10 cellular contexts compared by ENCODE assay signal in genomic region chr12:90090929-90091651, GRCh38.
A peak's percentile ranks its signal among the peaks of the same experiment; 100 is the strongest.
DNase-seq lines count a peak whose midpoint lies in the region; ATAC-seq and TF ChIP-seq lines count a peak whose summit lies in the region.
"Had no signal": no experiment of that assay in that cellular context is flagged by ENCODE, and none has a peak within 500 bp of the region (broad histone marks: within the 10 kb centered on the region; RNA-seq: fewer than 3 reads in every experiment).

No MANE protein-coding gene starts in this region.

- H3K9me3 ChIP-seq in Panc1 (ENCODE audit: control insufficient read depth, insufficient read depth, low read depth, low read length) (no peaks in the 10 kb centered on the region), smooth muscle cell (replicated peaks; ENCODE audit: low read depth) (no peaks in the 10 kb centered on the region), thyroid gland (no peaks in the 10 kb centered on the region)

- peak overlapping the region; percentile 37 for H3K9ac ChIP-seq in smooth muscle cell (ENCODE audit: low read depth)

- peak overlapping the region; percentile 77 for H3K4me2 ChIP-seq in smooth muscle cell

- H3K27ac ChIP-seq in Panc1 (ENCODE audit: low read length): no peak overlapping the region
- peak overlapping the region; percentile 83 for H3K27ac ChIP-seq in smooth muscle cell (ENCODE audit: low read depth)
- H3K27ac ChIP-seq in thyroid gland: no peak overlapping the region
- H3K27ac ChIP-seq: C4-2B, VCaP had no signal

- TF ChIP-seq POLR2A in thyroid gland (IDR thresholded peaks at IDR 0.05): no peak

- no peaks in the 10 kb centered on the region for H4K20me1 ChIP-seq in smooth muscle cell (ENCODE audit: low read depth)

- H3K4me3 ChIP-seq in Panc1 (ENCODE audit: low read depth in 2 of 2, low read length in 2 of 2): no peak overlapping the region
- H3K4me3 ChIP-seq in fibroblast of the aortic adventitia (ENCODE audit: low read depth, low read length): no peak overlapping the region
- no peak overlapping the region for H3K4me3 ChIP-seq in smooth muscle cell
- no peak overlapping the region for H3K4me3 ChIP-seq in thyroid gland (replicated peaks in 1 of 3)

- H2AFZ ChIP-seq in smooth muscle cell (ENCODE audit: low read depth): no peak overlapping the region

- WGBS in smooth muscle cell (ENCODE audit: low lambda C conversion rate): 0% methylated on average over 3 of the region's 3 CpGs
- 62 to 68% methylated on average over 3 of the region's 3 CpGs for WGBS in thyroid gland, 2 donors

- H3K4me1 ChIP-seq in Panc1 (ENCODE audit: control insufficient read depth, insufficient read depth, low read length) (no peaks in the 10 kb centered on the region), smooth muscle cell (ENCODE audit: low read depth) (peaks cover 27% of the 10 kb centered on the region), thyroid gland (no peaks in the 10 kb centered on the region)

- peak; percentile 30 for DNase-seq in NOMO-1 treated with DMSO at 0.1 percent for 48 hours (lab: John Stamatoyannopoulos, UW; ENCODE audit: unreplicated experiment)
- DNase-seq in NOMO-1 treated with dmso at 0.1 percent for 144 hours (lab: John Stamatoyannopoulos, UW; ENCODE audit: unreplicated experiment): no peak
- DNase-seq in Panc1 (ENCODE audit: low read depth, low spot score): peak; percentile 71
- DNase-seq in fibroblast of the aortic adventitia (ENCODE audit: low read depth): peak; percentile 97
- DNase-seq in smooth muscle cell (lab: John Stamatoyannopoulos, UW; ENCODE audit: unreplicated experiment): no peak
- no peak for DNase-seq in thyroid gland
- DNase-seq in OCI-M2 (lab: John Stamatoyannopoulos, UW; ENCODE audit: unreplicated experiment): no peak
- no peak for DNase-seq in DMS79 (lab: John Stamatoyannopoulos, UW)

- CTCF ChIA-PET in Panc1 (lab: Charles Lee): interaction anchor here (1.0 kb wide), 1 partner anchor 12 kb away, joined by 3 read pairs; no protein-coding TSS in a partner anchor

- no peaks in the 10 kb centered on the region for H3K27me3 ChIP-seq in Panc1 (ENCODE audit: control insufficient read depth, insufficient read depth, low read length)
- no peaks in the 10 kb centered on the region for H3K27me3 ChIP-seq in smooth muscle cell (ENCODE audit: low read depth)
- no peaks in the 10 kb centered on the region for H3K27me3 ChIP-seq in thyroid gland

- TF ChIP-seq CTCF in Panc1 (IDR thresholded peaks at IDR 0.05): no peak
- no peak for TF ChIP-seq CTCF in fibroblast of the aortic adventitia (IDR thresholded peaks at IDR 0.05; ENCODE audit: insufficient read depth, low read length)
- no peak for TF ChIP-seq CTCF in smooth muscle cell (IDR thresholded peaks at IDR 0.05; ENCODE audit: borderline replicate concordance, insufficient read depth, poor library complexity, severe bottlenecking)
- no peak for TF ChIP-seq CTCF in thyroid gland (IDR thresholded peaks at IDR 0.05)

- POLR2A ChIA-PET in Panc1 (lab: Charles Lee): no interaction called here

- no peaks in the 10 kb centered on the region for H3K79me2 ChIP-seq in smooth muscle cell (ENCODE audit: low read depth)

- intact Hi-C loops in Panc1 (cut with micrococcal nuclease; ENCODE audit: unreplicated experiment): no loop called here
- intact Hi-C loops in thyroid gland (cut with DNase I): no loop called here

- H3F3A ChIP-seq in smooth muscle cell (ENCODE audit: low read depth): peaks cover 15% of the 10 kb centered on the region

- no TSS peak for BruUV-seq in Panc1 (replicated peaks; lab: Mats Ljungman, UMichigan)

- ATAC-seq in Panc1: peak; percentile 89

- in situ Hi-C loops in Panc1 (cut with HindIII; ENCODE audit: low pct_unique_long_range_greater_than_20kb, low sequenced_read_pairs): no loop called here

- no peaks in the 10 kb centered on the region for H3K36me3 ChIP-seq in Panc1 (ENCODE audit: control insufficient read depth, insufficient read depth, low read length)
- H3K36me3 ChIP-seq in smooth muscle cell (ENCODE audit: low read depth): no peaks in the 10 kb centered on the region
- no peaks in the 10 kb centered on the region for H3K36me3 ChIP-seq in thyroid gland

Comparison
In these comparisons a context has a peak if more than half of its experiments do, and no peak if none do; other contexts are left out.
1. DNase-seq: peak in NOMO-1 treated with DMSO at 0.1 percent for 48 hours (single experiment), Panc1 (single experiment) and fibroblast of the aortic adventitia (single experiment); none in NOMO-1 treated with dmso at 0.1 percent for 144 hours (single experiment), smooth muscle cell (single experiment), thyroid gland (0 of 2), OCI-M2 (single experiment) and DMS79 (single experiment).